8 cellular contexts compared by ENCODE assay signal in the genomic region with DNA sequence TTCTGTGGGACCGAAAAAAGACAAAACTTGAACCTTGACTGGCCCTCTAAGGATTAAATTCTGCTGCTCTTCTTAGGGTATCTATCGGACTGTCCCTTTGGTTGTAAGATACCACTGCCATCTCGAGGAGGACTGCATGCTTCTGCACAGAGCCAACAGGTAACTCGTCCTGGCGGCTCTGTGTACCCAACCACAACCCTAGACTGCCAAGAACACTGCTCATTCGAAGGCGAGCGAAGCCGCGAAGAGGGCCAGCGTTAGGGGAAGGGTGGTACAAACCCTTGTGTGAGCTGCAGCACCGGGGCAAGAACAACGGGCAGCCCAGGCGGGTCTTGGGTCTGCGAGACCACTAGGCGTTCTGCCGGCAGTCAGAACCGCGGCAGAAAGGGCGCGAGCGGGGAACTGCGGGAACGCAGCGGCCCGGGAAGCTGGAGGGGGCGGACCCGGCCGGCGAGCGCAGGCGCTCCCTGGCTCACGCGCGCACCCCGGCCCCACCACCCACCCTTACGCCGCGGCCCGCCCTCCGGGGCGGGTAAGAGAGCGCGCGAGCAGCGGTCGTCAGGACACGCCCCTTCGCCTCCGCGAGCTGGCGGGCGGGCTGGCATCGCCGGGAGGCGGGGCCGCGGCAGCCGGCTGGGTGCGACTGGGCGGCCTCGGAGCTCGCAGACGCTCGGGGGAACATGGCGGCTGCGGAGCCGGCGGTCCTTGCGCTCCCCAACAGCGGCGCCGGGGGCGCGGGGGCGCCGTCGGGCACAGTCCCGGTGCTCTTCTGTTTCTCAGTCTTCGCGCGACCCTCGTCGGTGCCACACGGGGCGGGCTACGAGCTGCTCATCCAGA. TPM values are rescaled to one million over a fixed set of nuclear protein-coding genes. Genes with fewer than 3 reads are reported as not detected.
DNase-seq lines count a peak whose midpoint lies in the region; ATAC-seq and TF ChIP-seq lines count a peak whose summit lies in the region.

A gene (plus strand): TSS at position 663 of the 837 bp plus-strand sequence. CDS start 18 bp downstream, at position 681.

- H3K9me3 ChIP-seq in left ventricle myocardium inferior (replicated peaks) (no peaks in the 10 kb centered on the region), psoas muscle (no peaks in the 10 kb centered on the region)

- H3K36me3 Mint-ChIP-seq in T-helper 1 cell treated with Interleukin-12 subunit alpha and Interleukin-12 subunit beta and Interleukin-4 antibody, amounts not matched to agents 30 μg/mL and 1 μg/mL, for 36 hours (ENCODE audit: low read depth) = no peaks in the 10 kb centered on the region

- 1% methylated on average over 62 to 87 of the region's 87 CpGs for WGBS in psoas muscle, 3 donors
- WGBS in urinary bladder = 1% methylated on average over 87 of the region's 87 CpGs

- no peaks in the 10 kb centered on the region for H3K9me3 Mint-ChIP-seq in T-helper 1 cell treated with Interleukin-12 subunit alpha and Interleukin-12 subunit beta and Interleukin-4 antibody, amounts not matched to agents 30 μg/mL and 1 μg/mL, for 36 hours

- TF ChIP-seq CTCF in left ventricle myocardium inferior (IDR thresholded peaks at IDR 0.05; ENCODE audit: borderline replicate concordance) (no peak), psoas muscle (IDR thresholded peaks at IDR 0.05) (peak; percentile 6)

- H3K4me1 ChIP-seq in left ventricle myocardium inferior (peaks cover 55% of the 10 kb centered on the region), psoas muscle (peaks cover 14% of the 10 kb centered on the region), urinary bladder (ENCODE audit: insufficient read depth) (peaks cover 3% of the 10 kb centered on the region)

- H3K4me1 Mint-ChIP-seq in T-helper 1 cell treated with Interleukin-12 subunit alpha and Interleukin-12 subunit beta and Interleukin-4 antibody, amounts not matched to agents 30 μg/mL and 1 μg/mL, for 36 hours (ENCODE audit: low read depth) = peaks cover 18% of the 10 kb centered on the region

- intact Hi-C loops in left ventricle myocardium inferior (cut with micrococcal nuclease) = no loop called here
- intact Hi-C loops in psoas muscle (cut with DNase I) = no loop called here

- H3K4me3 ChIP-seq in left ventricle myocardium inferior = peak within 1 kb of the TSS; percentile 90
- peak within 1 kb of the TSS; percentile 80 for H3K4me3 ChIP-seq in psoas muscle
- H3K4me3 ChIP-seq in urinary bladder (ENCODE audit: low read depth, low read length) = peak within 1 kb of the TSS; percentile 58

- H3K27ac ChIP-seq in left ventricle myocardium inferior (replicated peaks) = peak within 1 kb of the TSS; percentile 95
- peak within 1 kb of the TSS; percentile 80 for H3K27ac ChIP-seq in psoas muscle
- H3K27ac ChIP-seq in urinary bladder (ENCODE audit: low read depth) = peak within 1 kb of the TSS; percentile 81

- peak within 1 kb of the TSS; percentile 84 for H3K4me3 Mint-ChIP-seq in T-helper 1 cell treated with Interleukin-12 subunit alpha and Interleukin-12 subunit beta and Interleukin-4 antibody, amounts not matched to agents 30 μg/mL and 1 μg/mL, for 36 hours

- H3K27me3 ChIP-seq in left ventricle myocardium inferior (ENCODE audit: low read depth) (no peaks in the 10 kb centered on the region), psoas muscle (ENCODE audit: insufficient read depth in 3 of 3, low read length in 2 of 3) (no peaks in the 10 kb centered on the region)

- peaks cover 23% of the 10 kb centered on the region for H3K27me3 Mint-ChIP-seq in T-helper 1 cell treated with Interleukin-12 subunit alpha and Interleukin-12 subunit beta and Interleukin-4 antibody, amounts not matched to agents 30 μg/mL and 1 μg/mL, for 36 hours (ENCODE audit: low read depth)

- peak within 1 kb of the TSS; percentile 49 for H3K27ac Mint-ChIP-seq in T-helper 1 cell treated with Interleukin-12 subunit alpha and Interleukin-12 subunit beta and Interleukin-4 antibody, amounts not matched to agents 30 μg/mL and 1 μg/mL, for 36 hours

- H3K36me3 ChIP-seq in left ventricle myocardium inferior (no peaks in the 10 kb centered on the region), psoas muscle (ENCODE audit: insufficient read depth in 1 of 2, low read depth in 1 of 2) (no peaks in the 10 kb centered on the region), urinary bladder (ENCODE audit: insufficient read depth) (no peaks in the 10 kb centered on the region)

- DNase-seq in NCI-H1694 (lab: John Stamatoyannopoulos, UW) (peak; percentile 69), amniotic stem cell (lab: John Stamatoyannopoulos, UW) (peak; percentile 78), left ventricle myocardium inferior (peak; percentile 93), psoas muscle (peak; percentile 91 to 93)

- ATAC-seq in GM18499 (IDR thresholded peaks at IDR 0.05; ENCODE audit: insufficient read depth, unreplicated experiment) (peak; percentile 66), HG02938 (IDR thresholded peaks at IDR 0.05; ENCODE audit: unreplicated experiment) (peak; percentile 76), psoas muscle (peak; percentile 91 to 95 (median 93))

RNA-seq across cellular contexts. Expression of the gene that starts here (rescaled TPM):
- total RNA-seq in left ventricle myocardium inferior (112 TPM), psoas muscle (10 to 100 TPM in 2 of 4 donors, 1 to 10 TPM in 2; 6.6 to 18.5 (median 12.8) TPM), urinary bladder (51.6 TPM)
- polyA plus RNA-seq in psoas muscle (10 to 100 TPM; 10.3 to 18.8 (median 11.3) TPM), urinary bladder (25.0 TPM)

Comparison
In these comparisons a context has a peak if more than half of its experiments do, and no peak if none do; other contexts are left out.
1. Peak in every context shown above with its lines: DNase-seq, ATAC-seq, H3K4me3 ChIP-seq and H3K27ac ChIP-seq.